ENCODE assay signal across 8 cellular contexts in genomic region chr6:135880066-135880972, GRCh38. TPM values are rescaled to one million over a fixed set of nuclear protein-coding genes. Genes with fewer than 3 reads are reported as not detected.
DNase-seq lines count a peak whose midpoint lies in the region; ATAC-seq and TF ChIP-seq lines count a peak whose summit lies in the region.

No MANE protein-coding gene starts in this region.

- H3K27me3 ChIP-seq in BLaER1 (no peaks in the 10 kb centered on the region), esophagus squamous epithelium (no peaks in the 10 kb centered on the region)

- no peak for TF ChIP-seq POLR2A in esophagus squamous epithelium (IDR thresholded peaks at IDR 0.05)

- no peaks in the 10 kb centered on the region for H4K20me1 ChIP-seq in BLaER1

- ATAC-seq in GM19467 (IDR thresholded peaks at IDR 0.05; ENCODE audit: unreplicated experiment) (peak; percentile 92), HG03575 (IDR thresholded peaks at IDR 0.05; ENCODE audit: extremely low read depth, insufficient number of reproducible peaks, low FRiP score, unreplicated experiment) (peak; percentile 93)

- peak; percentile 9 to 43 for DNase-seq in activated CD4-positive, alpha-beta T cell treated with anti-CD3 and anti-CD28 coated beads, Interleukin-2, amount 50 U/mL, for 24 hours (ENCODE audit: low read depth in 1 of 2, low spot score in 1 of 2)
- no peak for DNase-seq in esophagus squamous epithelium (lab: John Stamatoyannopoulos, UW)
- DNase-seq in middle frontal gyrus (ENCODE audit: extremely low spot score, low spot score), result no peak
- DNase-seq in NCI-H1436 treated with DMSO at 0.1 percent for 48 hours (lab: John Stamatoyannopoulos, UW), result no peak

- peak overlapping the region; percentile 67 for H3K27ac ChIP-seq in BLaER1
- H3K27ac ChIP-seq in esophagus squamous epithelium, result peak overlapping the region; percentile 5 to 46 (median 26)
- H3K27ac ChIP-seq in skin epidermis, result peak overlapping the region in 18 of 21 experiments; percentile 1 to 92 (median 67)

- peaks cover 28% of the 10 kb centered on the region for H3K4me1 ChIP-seq in BLaER1
- no peaks in the 10 kb centered on the region for H3K4me1 ChIP-seq in esophagus squamous epithelium

- no peak for TF ChIP-seq CTCF in esophagus squamous epithelium (IDR thresholded peaks at IDR 0.05)

- H3K9me3 ChIP-seq in BLaER1 (no peaks in the 10 kb centered on the region), esophagus squamous epithelium (no peaks in the 10 kb centered on the region)

- 56% methylated on average over 7 of the region's 7 CpGs for WGBS in esophagus squamous epithelium, 2 donors

- H3K36me3 ChIP-seq in BLaER1 (no peaks in the 10 kb centered on the region), esophagus squamous epithelium (no peaks in the 10 kb centered on the region)

- peak overlapping the region; percentile 53; the same call in 1 of the 2 replicates for H3K4me3 ChIP-seq in BLaER1
- peak overlapping the region in 2 of 4 donors; percentile 8 to 47 for H3K4me3 ChIP-seq in esophagus squamous epithelium
- peak overlapping the region in 2 of 7 experiments; percentile 7 to 18 for H3K4me3 ChIP-seq in skin epidermis

- peak overlapping the region; percentile 56 for H3K9ac ChIP-seq in BLaER1

- H3K4me2 ChIP-seq in BLaER1, result peak overlapping the region; percentile 84

- intact Hi-C loops in esophagus squamous epithelium (cut with DNase I), result no loop called here

RNA-seq across cellular contexts. Expression of gene PDE7B, which starts 28.8 kb away (rescaled TPM):
- total RNA-seq in esophagus squamous epithelium, result 1 to 10 TPM in 1 of 4 donors, under 1 TPM in 3; 0.08 to 6.1 (median 0.47) TPM

Comparison
In these comparisons a context has a peak if more than half of its experiments do, and no peak if none do; other contexts are left out.
1. DNase-seq: peak in activated CD4-positive, alpha-beta T cell treated with anti-CD3 and anti-CD28 coated beads, Interleukin-2, amount 50 U/mL, for 24 hours (2 of 2); none in esophagus squamous epithelium (single experiment), middle frontal gyrus (single experiment) and NCI-H1436 treated with DMSO at 0.1 percent for 48 hours (single experiment).
2. Peak in every context shown above with its lines, with median percentiles within 50 percentile points of each other: H3K27ac ChIP-seq.